ENCODE assay signal across 8 cellular contexts in genomic region chr3:58167431-58168351, GRCh38. TPM values are rescaled to one million over a fixed set of nuclear protein-coding genes. Genes with fewer than 3 reads are reported as not detected.
DNase-seq lines count a peak whose midpoint lies in the region; ATAC-seq, FAIRE-seq and TF ChIP-seq lines count a peak whose summit lies in the region.

No MANE protein-coding gene starts in this region.

- H3K27ac ChIP-seq in hepatocyte (no peak overlapping the region), small intestine (ENCODE audit: low read depth in 1 of 2, low read length in 1 of 2) (no peak overlapping the region)

- no peak overlapping the region for H2AFZ ChIP-seq in hepatocyte

- H3K4me3 ChIP-seq in hepatocyte (no peak overlapping the region), small intestine (ENCODE audit: low read depth in 1 of 2, low read length in 2 of 2) (no peak overlapping the region)

- 92% methylated on average over 16 of the region's 16 CpGs for WGBS in hepatocyte (ENCODE audit: low lambda C conversion rate, missing lambda C conversion rate)
- 86 to 90% (median 88%) methylated on average over 16 of the region's 16 CpGs for WGBS in small intestine, 3 donors

- no peaks in the 10 kb centered on the region for H3K27me3 ChIP-seq in hepatocyte
- no peaks in the 10 kb centered on the region for H3K27me3 ChIP-seq in small intestine (ENCODE audit: control insufficient read depth in 2 of 2, insufficient read depth in 2 of 2, low read length in 2 of 2)

- H3K9me3 ChIP-seq in hepatocyte (ENCODE audit: low read depth) (no peaks in the 10 kb centered on the region), small intestine (ENCODE audit: control insufficient read depth, low read depth) (no peaks in the 10 kb centered on the region)

- ATAC-seq in HG02973 (IDR thresholded peaks at IDR 0.05; ENCODE audit: unreplicated experiment) (peak; percentile 67), GM21717 (IDR thresholded peaks at IDR 0.05; ENCODE audit: unreplicated experiment) (no peak), HG02970 (IDR thresholded peaks at IDR 0.05; ENCODE audit: low FRiP score, unreplicated experiment) (no peak)

- H4K20me1 ChIP-seq in hepatocyte (ENCODE audit: insufficient read depth, poor library complexity, severe bottlenecking) = no peaks in the 10 kb centered on the region

- peak; percentile 50 for DNase-seq in SKM-1 treated with dmso at 0.1 percent for 144 hours (lab: John Stamatoyannopoulos, UW; ENCODE audit: unreplicated experiment)
- DNase-seq in amygdala (lab: John Stamatoyannopoulos, UW) = peak in 32 of 56 donors; percentile 4 to 74 (median 38)
- DNase-seq in hepatocyte (ENCODE audit: low spot score) = peak; percentile 67
- peak; percentile 43 for DNase-seq in small intestine

- peaks cover 15% of the 10 kb centered on the region for H3K4me1 ChIP-seq in hepatocyte (ENCODE audit: insufficient read depth)
- H3K4me1 ChIP-seq in small intestine (ENCODE audit: control insufficient read depth in 2 of 2, insufficient read depth in 1 of 2, low read depth in 1 of 2, low read length in 1 of 2) = no peaks in the 10 kb centered on the region

- no peak overlapping the region for H3K4me2 ChIP-seq in hepatocyte

- FAIRE-seq in small intestine (lab: Jason Lieb, UNC) = no peak

- TF ChIP-seq CTCF in GM12874 (IDR thresholded peaks at IDR 0.05; ENCODE audit: insufficient read depth, low read depth, low read length) (peak; percentile 97), hepatocyte (IDR thresholded peaks at IDR 0.05; ENCODE audit: poor library complexity) (peak; percentile 67)

- no peaks in the 10 kb centered on the region for H3K36me3 ChIP-seq in hepatocyte (replicated peaks; ENCODE audit: insufficient read depth, low read depth)
- H3K36me3 ChIP-seq in small intestine (ENCODE audit: control insufficient read depth in 2 of 2, insufficient read depth in 2 of 2, low read length in 2 of 2) = peaks cover 2 to 27% of the 10 kb centered on the region in 2 donors

- no peaks in the 10 kb centered on the region for H3K79me2 ChIP-seq in hepatocyte

- no peaks in the 10 kb centered on the region for H3K9me2 ChIP-seq in hepatocyte (replicated peaks; ENCODE audit: insufficient read depth)

RNA-seq across cellular contexts. Expression of gene DNASE1L3, which starts 43.1 kb away (rescaled TPM):
- total RNA-seq in hepatocyte = 0.48 and 0.97 TPM in 2 replicates
- polyA plus RNA-seq in hepatocyte (0.99 and 1.8 TPM in 2 replicates), small intestine (10 to 100 TPM in 1 of 3 donors, 1 to 10 TPM in 2; 2.9 to 17.0 (median 4.2) TPM)
